ENCODE assay signal across 8 cellular contexts in genomic region chr2:230798769-230799399, GRCh38.
A peak's percentile ranks its signal among the peaks of the same experiment; 100 is the strongest.
DNase-seq lines count a peak whose midpoint lies in the region; ATAC-seq, FAIRE-seq and TF ChIP-seq lines count a peak whose summit lies in the region.

No MANE protein-coding gene starts in this region.

- FAIRE-seq in GM18507 (lab: Jason Lieb, UNC), result peak; percentile 69

- peaks cover 16% of the 10 kb centered on the region for H3K4me1 Mint-ChIP-seq in CD4-positive, alpha-beta T cell (ENCODE audit: low read depth)
- peaks cover 26% of the 10 kb centered on the region for H3K4me1 Mint-ChIP-seq in activated T-helper 1 cell treated with anti-CD3 and anti-CD28 coated beads, Interleukin-12 subunit alpha, Interleukin-12 subunit beta, Interleukin-2, Interleukin-4 antibody, amounts not matched to agents 30 ng/mL and 10 ng/mL and 1 ng/mL, durations not matched to agents 14 hours and 24 hours and 36 hours (ENCODE audit: low read depth)

- WGBS in spleen, 5 donors, result 39 to 54% (median 48%) methylated on average over 4 of the region's 4 CpGs

- H3K36me3 ChIP-seq in spleen, result peaks cover 0 to 80% (median 29%) of the 10 kb centered on the region in 6 donors

- no peaks in the 10 kb centered on the region for H3K27me3 ChIP-seq in CD4-positive, alpha-beta T cell (ENCODE audit: control insufficient read depth, insufficient read depth, low read length)
- no peaks in the 10 kb centered on the region for H3K27me3 ChIP-seq in spleen (replicated peaks in 1 of 7)

- H3K27me3 Mint-ChIP-seq in CD4-positive, alpha-beta T cell, result no peaks in the 10 kb centered on the region
- peaks cover under 1% of the 10 kb centered on the region for H3K27me3 Mint-ChIP-seq in activated T-helper 1 cell treated with anti-CD3 and anti-CD28 coated beads, Interleukin-12 subunit alpha, Interleukin-12 subunit beta, Interleukin-2, Interleukin-4 antibody, amounts not matched to agents 30 ng/mL and 10 ng/mL and 1 ng/mL, durations not matched to agents 14 hours and 24 hours and 36 hours (ENCODE audit: insufficient read depth)

- H3K4me3 ChIP-seq in spleen, result no peak overlapping the region

- intact Hi-C loops in CD4-positive, alpha-beta T cell (cut with DNase I, micrococcal nuclease), result loop anchor here (1.0 to 5.0 kb wide), 8 partner anchors 37 to 790 kb away; partner anchors contain the start of genes CAB39 (in 1 of the 2) and SP140 (in 1 of the 2)
- intact Hi-C loops in activated T-helper 1 cell treated with anti-CD3 and anti-CD28 coated beads, Interleukin-12 subunit alpha, Interleukin-12 subunit beta, Interleukin-2, Interleukin-4 antibody, amounts not matched to agents 30 ng/mL and 10 ng/mL and 1 ng/mL, durations not matched to agents 14 hours and 24 hours and 36 hours (cut with micrococcal nuclease), result loop anchor here (1.0 to 10.0 kb wide), 8 partner anchors 85 to 792 kb away; partner anchors contain the start of genes SP100 and SP140
- intact Hi-C loops in spleen (cut with DNase I; ENCODE audit: low total_unique reads), result loop anchor here (10.0 kb wide), 1 partner anchor 84 kb away; the partner anchor contains the start of gene CAB39

- no peaks in the 10 kb centered on the region for H3K9me3 ChIP-seq in CD4-positive, alpha-beta T cell (ENCODE audit: control insufficient read depth, low read length)
- no peaks in the 10 kb centered on the region for H3K9me3 ChIP-seq in spleen

- H3K27ac Mint-ChIP-seq in CD4-positive, alpha-beta T cell, result peak overlapping the region; percentile 82
- no peak overlapping the region for H3K27ac Mint-ChIP-seq in activated T-helper 1 cell treated with anti-CD3 and anti-CD28 coated beads, Interleukin-12 subunit alpha, Interleukin-12 subunit beta, Interleukin-2, Interleukin-4 antibody, amounts not matched to agents 30 ng/mL and 10 ng/mL and 1 ng/mL, durations not matched to agents 14 hours and 24 hours and 36 hours

- CTCF ChIA-PET in CD4-positive, alpha-beta T cell (lab: Charles Lee), result interaction anchor here (0.7 to 2.7 kb wide), 31 partner anchors 8 to 790 kb away, joined by 3 to 47 read pairs (median 4); partner anchors contain the start of gene CAB39

- H3K4me1 ChIP-seq in spleen, result peaks cover 13 to 55% (median 46%) of the 10 kb centered on the region in 6 donors

- peak in 7 of 10 experiments; percentile 15 to 41 (median 33) for DNase-seq in CD4-positive, alpha-beta T cell
- DNase-seq in GM18507 (ENCODE audit: extremely low spot score, insufficient read length, low read depth) (peak; percentile 20), NCI-H69 (lab: John Stamatoyannopoulos, UW) (peak; percentile 30), glomerular visceral epithelial cell (ENCODE audit: extremely low spot score) (peak; percentile 73), spleen (no peak), 8988T (no peak)
- DNase-seq in activated T-helper 1 cell treated with anti-CD3 and anti-CD28 coated beads, Interleukin-12 subunit alpha, Interleukin-12 subunit beta, Interleukin-2, Interleukin-4 antibody, amounts not matched to agents 30 ng/mL and 10 ng/mL and 1 ng/mL, durations not matched to agents 14 hours and 24 hours and 36 hours (ENCODE audit: low spot score), result peak; percentile 27

- no peak overlapping the region for H3K27ac ChIP-seq in CD4-positive, alpha-beta T cell (ENCODE audit: low read depth, low read length)
- peak overlapping the region in 5 of 8 donors; percentile 9 to 85 (median 67) for H3K27ac ChIP-seq in spleen

- peak; percentile 82 for TF ChIP-seq CTCF in CD4-positive, alpha-beta T cell (IDR thresholded peaks at IDR 0.05)
- peak in 9 of 11 experiments; percentile 23 to 68 (median 53) for TF ChIP-seq CTCF in spleen (IDR thresholded peaks at IDR 0.05 in 8 of 11, conservative IDR thresholded peaks at IDR 0.05 in 3 of 11)

- POLR2A ChIA-PET in CD4-positive, alpha-beta T cell (lab: Charles Lee), result interaction anchor here (1.0 to 3.5 kb wide), 8 partner anchors 17 to 138 kb away, joined by 3 to 30 read pairs (median 4); no protein-coding TSS in a partner anchor

- no peak for TF ChIP-seq POLR2A in spleen (IDR thresholded peaks at IDR 0.05)

- peak; percentile 39 for ATAC-seq in CD4-positive, alpha-beta T cell (ENCODE audit: poor library complexity)
- ATAC-seq in HG03571 (IDR thresholded peaks at IDR 0.05; ENCODE audit: unreplicated experiment), result no peak

- no peaks in the 10 kb centered on the region for H3K9me3 Mint-ChIP-seq in CD4-positive, alpha-beta T cell
- H3K9me3 Mint-ChIP-seq in activated T-helper 1 cell treated with anti-CD3 and anti-CD28 coated beads, Interleukin-12 subunit alpha, Interleukin-12 subunit beta, Interleukin-2, Interleukin-4 antibody, amounts not matched to agents 30 ng/mL and 10 ng/mL and 1 ng/mL, durations not matched to agents 14 hours and 24 hours and 36 hours, result peaks cover 3% of the 10 kb centered on the region

- no peak overlapping the region for H3K4me3 Mint-ChIP-seq in CD4-positive, alpha-beta T cell
- no peak overlapping the region for H3K4me3 Mint-ChIP-seq in activated T-helper 1 cell treated with anti-CD3 and anti-CD28 coated beads, Interleukin-12 subunit alpha, Interleukin-12 subunit beta, Interleukin-2, Interleukin-4 antibody, amounts not matched to agents 30 ng/mL and 10 ng/mL and 1 ng/mL, durations not matched to agents 14 hours and 24 hours and 36 hours

- peaks cover 61% of the 10 kb centered on the region for H3K36me3 Mint-ChIP-seq in CD4-positive, alpha-beta T cell (ENCODE audit: low read depth)
- H3K36me3 Mint-ChIP-seq in activated T-helper 1 cell treated with anti-CD3 and anti-CD28 coated beads, Interleukin-12 subunit alpha, Interleukin-12 subunit beta, Interleukin-2, Interleukin-4 antibody, amounts not matched to agents 30 ng/mL and 10 ng/mL and 1 ng/mL, durations not matched to agents 14 hours and 24 hours and 36 hours (ENCODE audit: low read depth), result peaks cover 50% of the 10 kb centered on the region

Comparison
In these comparisons a context has a peak if more than half of its experiments do, and no peak if none do; other contexts are left out.
1. DNase-seq: peak in CD4-positive, alpha-beta T cell (7 of 10), GM18507 (single experiment), NCI-H69 (single experiment), activated T-helper 1 cell treated with anti-CD3 and anti-CD28 coated beads, Interleukin-12 subunit alpha, Interleukin-12 subunit beta, Interleukin-2, Interleukin-4 antibody, amounts not matched to agents 30 ng/mL and 10 ng/mL and 1 ng/mL, durations not matched to agents 14 hours and 24 hours and 36 hours (single experiment) and glomerular visceral epithelial cell (single experiment); none in spleen (single experiment) and 8988T (single experiment).